19 cellular contexts compared by ENCODE assay signal in genomic region chr19:2536461-2536860, GRCh38.
DNase-seq lines count a peak whose midpoint lies in the region; ATAC-seq and TF ChIP-seq lines count a peak whose summit lies in the region.
"Had no signal": no experiment of that assay in that cellular context is flagged by ENCODE, and none has a peak within 500 bp of the region (broad histone marks: within the 10 kb centered on the region; RNA-seq: fewer than 3 reads in every experiment).

No MANE protein-coding gene starts in this region.

- H3K56ac ChIP-seq in mesendoderm (ENCODE audit: low read length) = no peak overlapping the region

- no peak overlapping the region for H4K8ac ChIP-seq in mesendoderm (ENCODE audit: low read depth, low read length)

- H3K9me3 ChIP-seq in left ventricle myocardium inferior (replicated peaks) (peaks cover 10% of the 10 kb centered on the region), upper lobe of left lung (no peaks in the 10 kb centered on the region)

- no CpG with 5 or more reads among the region's 12 CpGs for WGBS in mesendoderm (ENCODE audit: extremely low coverage, insufficient coverage, low lambda C conversion rate)
- WGBS in upper lobe of left lung, 2 donors = 77 to 85% methylated on average over 12 of the region's 12 CpGs

- H4K5ac ChIP-seq in mesendoderm (ENCODE audit: low read length) = no peak overlapping the region

- no peak for TF ChIP-seq EP300 in upper lobe of left lung (IDR thresholded peaks at IDR 0.05)

- H3K4me2 ChIP-seq in mesendoderm (ENCODE audit: low read length) = no peak overlapping the region

- no peaks in the 10 kb centered on the region for H3K27me3 ChIP-seq in left ventricle myocardium inferior (ENCODE audit: low read depth)
- no peaks in the 10 kb centered on the region for H3K27me3 ChIP-seq in mesendoderm (ENCODE audit: insufficient read depth, low read length, poor library complexity)
- no peaks in the 10 kb centered on the region for H3K27me3 ChIP-seq in upper lobe of left lung
- H3K27me3 ChIP-seq: BE2C had no signal

- H3K4me3 ChIP-seq in left ventricle myocardium inferior (no peak overlapping the region), mesendoderm (ENCODE audit: low read length) (no peak overlapping the region), upper lobe of left lung (no peak overlapping the region)

- ATAC-seq in left cardiac atrium (no peak), upper lobe of left lung (ENCODE audit: low FRiP score in 2 of 2) (no peak), HG02798 (IDR thresholded peaks at IDR 0.05; ENCODE audit: poor library complexity, unreplicated experiment) (no peak), GM18498 (IDR thresholded peaks at IDR 0.05; ENCODE audit: unreplicated experiment) (no peak)
- ATAC-seq: esophagus mucosa had no signal

- intact Hi-C loops in left ventricle myocardium inferior (cut with micrococcal nuclease) (no loop called here), left cardiac atrium (cut with DNase I) (loop anchor here in 1 of 2 donors (5.0 kb wide), 1 partner anchor 39 kb away; no protein-coding TSS in a partner anchor)

- H3K9ac ChIP-seq in mesendoderm (ENCODE audit: low read length) = no peak overlapping the region

- H3K4me1 ChIP-seq in left ventricle myocardium inferior = peaks cover 26% of the 10 kb centered on the region
- no peaks in the 10 kb centered on the region for H3K4me1 ChIP-seq in mesendoderm (ENCODE audit: control insufficient read depth, low read depth, low read length)
- peaks cover 16 to 28% (median 18%) of the 10 kb centered on the region in 4 donors for H3K4me1 ChIP-seq in upper lobe of left lung
- H3K4me1 ChIP-seq: BE2C had no signal

- DNase-seq in left ventricle myocardium inferior (no peak), left cardiac atrium (no peak), caudate nucleus (lab: John Stamatoyannopoulos, UW) (no peak), mesendoderm (no peak), upper lobe of left lung (no peak), DMS 273 treated with DMSO at 0.1 percent for 48 hours (lab: John Stamatoyannopoulos, UW) (no peak)
- DNase-seq: activated naive CD4-positive, alpha-beta T cell; activated T-cell treated with anti-CD3 and anti-CD28 coated beads, Interleukin-2, amount 50 U/mL, for 24 hours; amniotic stem cell; BE2C; COR-L47; effector CD8-positive, alpha-beta T cell; NCI-H1105 treated with DMSO at 0.1 percent for 48 hours; NCI-H524; nucleus accumbens; retina had no signal

- H2BK5ac ChIP-seq in mesendoderm (ENCODE audit: low read length) = no peak overlapping the region

- peak overlapping the region; percentile 17 for H3K4ac ChIP-seq in mesendoderm (ENCODE audit: low read depth, low read length)

- H2BK120ac ChIP-seq in mesendoderm (ENCODE audit: low read depth, low read length) = no peak overlapping the region

- TF ChIP-seq CTCF in left ventricle myocardium inferior (IDR thresholded peaks at IDR 0.05; ENCODE audit: borderline replicate concordance) (no peak), upper lobe of left lung (IDR thresholded peaks at IDR 0.05) (no peak)

- no peak overlapping the region for H3K23ac ChIP-seq in mesendoderm (ENCODE audit: low read length)

- H2BK15ac ChIP-seq in mesendoderm (replicated peaks; ENCODE audit: low read depth) = no peak overlapping the region

- no peak overlapping the region for H3K18ac ChIP-seq in mesendoderm (ENCODE audit: low read length)

- H3K79me2 ChIP-seq in mesendoderm (ENCODE audit: control insufficient read depth, insufficient read depth, low read length) = no peaks in the 10 kb centered on the region

- H2AK5ac ChIP-seq in mesendoderm (ENCODE audit: low read length) = no peak overlapping the region

- no peak for TF ChIP-seq POLR2A in upper lobe of left lung (IDR thresholded peaks at IDR 0.05)

- H3K79me1 ChIP-seq in mesendoderm (ENCODE audit: low read length) = no peaks in the 10 kb centered on the region

- H3K27ac ChIP-seq in left ventricle myocardium inferior (replicated peaks) = peak overlapping the region; percentile 33
- H3K27ac ChIP-seq in caudate nucleus (ENCODE audit: low read depth, low read length) = peak overlapping the region; percentile 52
- no peak overlapping the region for H3K27ac ChIP-seq in mesendoderm (ENCODE audit: low read depth, low read length)
- peak overlapping the region in 3 of 4 donors; percentile 0 to 44 (median 28) for H3K27ac ChIP-seq in upper lobe of left lung

- no peaks in the 10 kb centered on the region for H3K36me3 ChIP-seq in left ventricle myocardium inferior
- H3K36me3 ChIP-seq in mesendoderm (ENCODE audit: control insufficient read depth, insufficient read depth, low read length) = no peaks in the 10 kb centered on the region
- H3K36me3 ChIP-seq in upper lobe of left lung = no peaks in the 10 kb centered on the region
- H3K36me3 ChIP-seq: BE2C had no signal
